In genomic region chr16:3458852-3459361, GRCh38 we compare ENCODE assay signal across 6 cellular contexts. TPM values are rescaled to one million over a fixed set of nuclear protein-coding genes. Genes with fewer than 3 reads are reported as not detected.
DNase-seq lines count a peak whose midpoint lies in the region; TF ChIP-seq lines count a peak whose summit lies in the region.

No MANE protein-coding gene starts in this region.

- no peak for TF ChIP-seq CTCF in astrocyte of the cerebellum (IDR thresholded peaks at IDR 0.05; ENCODE audit: low read depth, low read length, missing control alignments)

- H3K9me3 ChIP-seq in muscle layer of duodenum (ENCODE audit: control insufficient read depth in 1 of 2, low read length in 2 of 2), result no peaks in the 10 kb centered on the region

- DNase-seq in activated naive CD4-positive, alpha-beta T cell treated with Interleukin-2 at 50 U/mL for 16 hours, result no peak
- no peak for DNase-seq in astrocyte of the cerebellum (ENCODE audit: low read depth)
- no peak for DNase-seq in GF-D8 (lab: John Stamatoyannopoulos, UW)
- DNase-seq in mesenteric fat pad (ENCODE audit: low spot score), result no peak

- peak overlapping the region; percentile 91 for H3K27ac ChIP-seq in muscle layer of duodenum (ENCODE audit: low read length)

- H3K27me3 ChIP-seq in muscle layer of duodenum (ENCODE audit: low read depth, low read length), result no peaks in the 10 kb centered on the region

- no peaks in the 10 kb centered on the region for H3K36me3 ChIP-seq in muscle layer of duodenum (ENCODE audit: control insufficient read depth in 1 of 2, insufficient read depth in 2 of 2, low read length in 2 of 2)

- H3K9me3 Mint-ChIP-seq in activated naive CD4-positive, alpha-beta T cell treated with anti-CD3 and anti-CD28 coated beads, Interleukin-2, amount 50 U/mL, for 24 hours, result no peaks in the 10 kb centered on the region

- peaks cover 49% of the 10 kb centered on the region for H3K4me1 Mint-ChIP-seq in activated naive CD4-positive, alpha-beta T cell treated with anti-CD3 and anti-CD28 coated beads, Interleukin-2, amount 50 U/mL, for 24 hours

- H3K4me3 ChIP-seq in astrocyte of the cerebellum (ENCODE audit: low read depth, low read length) (peak overlapping the region; percentile 73), muscle layer of duodenum (ENCODE audit: low read depth in 1 of 2, low read length in 2 of 2) (peak overlapping the region; percentile 67 to 77)

- H3K4me1 ChIP-seq in muscle layer of duodenum (ENCODE audit: control insufficient read depth in 1 of 2, insufficient read depth in 2 of 2, low read length in 2 of 2), result peaks cover 14 to 49% of the 10 kb centered on the region in 2 donors

- H3K27me3 Mint-ChIP-seq in activated naive CD4-positive, alpha-beta T cell treated with anti-CD3 and anti-CD28 coated beads, Interleukin-2, amount 50 U/mL, for 24 hours, result no peaks in the 10 kb centered on the region

- H3K4me3 Mint-ChIP-seq in activated naive CD4-positive, alpha-beta T cell treated with anti-CD3 and anti-CD28 coated beads, Interleukin-2, amount 50 U/mL, for 24 hours, result peak overlapping the region; percentile 70

- in situ Hi-C loops in astrocyte of the cerebellum (cut with HindIII; ENCODE audit: low sequenced_read_pairs), result no loop called here

- H3K27ac Mint-ChIP-seq in activated naive CD4-positive, alpha-beta T cell treated with anti-CD3 and anti-CD28 coated beads, Interleukin-2, amount 50 U/mL, for 24 hours, result peak overlapping the region; percentile 5

- H3K36me3 Mint-ChIP-seq in activated naive CD4-positive, alpha-beta T cell treated with anti-CD3 and anti-CD28 coated beads, Interleukin-2, amount 50 U/mL, for 24 hours, result no peaks in the 10 kb centered on the region

RNA-seq across cellular contexts. Expression of gene NAA60, which starts 15.4 kb away (rescaled TPM):
- total RNA-seq in mesenteric fat pad, result 39.1 TPM

RNA-seq across cellular contexts. Expression of gene ZNF597, which starts 15.6 kb away (rescaled TPM):
- 2.4 TPM for total RNA-seq in mesenteric fat pad

RNA-seq across cellular contexts. Expression of gene C16orf90, which starts 36.4 kb away (rescaled TPM):
- not detected for total RNA-seq in mesenteric fat pad

RNA-seq across cellular contexts. Expression of gene CLUAP1, which starts 41.9 kb away (rescaled TPM):
- 20.0 TPM for total RNA-seq in mesenteric fat pad

RNA-seq across cellular contexts. Expression of gene ZNF174, which starts 57.9 kb away (rescaled TPM):
- total RNA-seq in mesenteric fat pad, result 7.6 TPM
